ENCODE assay signal across 9 cellular contexts in the genomic region with DNA sequence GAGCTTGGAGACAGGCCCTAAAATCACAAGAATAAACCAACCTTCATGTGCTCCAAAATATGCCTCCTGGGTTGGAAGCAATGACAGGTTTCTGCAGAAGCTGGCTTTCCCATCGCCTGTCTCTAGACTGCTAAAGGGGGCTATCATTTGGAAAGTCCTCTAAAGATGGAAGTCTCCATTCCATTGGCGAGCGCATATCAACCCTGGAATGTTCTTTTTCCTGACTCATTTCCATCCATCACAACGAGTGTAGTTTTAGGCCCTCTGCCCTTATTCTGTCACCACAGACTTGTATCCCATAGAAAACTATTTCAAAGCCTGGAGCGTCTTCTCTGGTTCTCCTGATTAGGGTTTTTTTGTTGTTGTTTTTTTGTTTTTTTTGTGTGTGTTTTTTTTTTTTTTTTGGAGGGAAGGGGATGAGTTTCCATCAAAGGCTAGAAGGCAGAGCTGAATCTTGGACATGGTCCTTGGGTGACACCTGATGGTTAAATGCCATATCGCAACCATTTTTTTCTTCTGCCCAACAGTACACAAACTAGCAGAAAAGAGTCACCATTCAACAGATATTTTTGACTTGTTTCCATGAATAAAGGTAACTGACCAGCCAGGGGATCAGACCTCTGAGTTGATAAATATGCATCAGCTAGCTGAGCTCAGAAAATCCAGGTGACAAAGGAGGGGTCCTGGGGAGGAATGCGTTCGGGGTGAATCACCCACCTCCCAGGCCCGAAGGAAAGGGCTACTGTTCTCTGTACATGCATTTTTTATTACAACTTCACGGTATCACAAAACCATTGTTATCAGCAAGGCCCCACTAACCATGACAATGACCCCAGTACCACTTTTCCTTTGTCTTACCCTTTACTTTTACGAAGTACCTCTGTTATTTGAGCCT. TPM values are rescaled to one million over a fixed set of nuclear protein-coding genes. Genes with fewer than 3 reads are reported as not detected.
DNase-seq lines count a peak whose midpoint lies in the region; ATAC-seq and TF ChIP-seq lines count a peak whose summit lies in the region.
"Had no signal": no experiment of that assay in that cellular context is flagged by ENCODE, and none has a peak within 500 bp of the region (broad histone marks: within the 10 kb centered on the region; RNA-seq: fewer than 3 reads in every experiment).

No MANE protein-coding gene starts in this region.

- H3K9ac ChIP-seq in IMR-90 (ENCODE audit: low read depth, low read length): no peak overlapping the region

- H2BK15ac ChIP-seq in IMR-90 (ENCODE audit: low read depth, low read length): peak overlapping the region; percentile 20; the same call in 1 of the 3 replicates

- no peak overlapping the region for H3K27ac ChIP-seq in IMR-90 (ENCODE audit: insufficient read depth, low read length)
- no peak overlapping the region for H3K27ac ChIP-seq in Peyer's patch

- no peaks in the 10 kb centered on the region for H3K36me3 Mint-ChIP-seq in nephron (ENCODE audit: low read depth)
- H3K36me3 Mint-ChIP-seq: CD4-positive, alpha-beta memory T cell had no signal

- no peaks in the 10 kb centered on the region for H3K36me3 ChIP-seq in IMR-90 (ENCODE audit: control insufficient read depth, insufficient read depth, low read length)
- H3K36me3 ChIP-seq in Peyer's patch: no peaks in the 10 kb centered on the region

- peaks cover 27% of the 10 kb centered on the region for H3K9me1 ChIP-seq in IMR-90 (ENCODE audit: insufficient read depth, low read length)

- peak overlapping the region; percentile 68 for H4K91ac ChIP-seq in IMR-90 (ENCODE audit: insufficient read depth, low read depth, low read length)

- H4K5ac ChIP-seq in IMR-90 (ENCODE audit: low read depth, low read length): peak overlapping the region; percentile 6; the same call in 1 of the 2 replicates

- H2AK9ac ChIP-seq in IMR-90 (replicated peaks; ENCODE audit: low read depth, low read length, poor library complexity): no peak overlapping the region

- peaks cover 40% of the 10 kb centered on the region for H3K27me3 Mint-ChIP-seq in nephron (ENCODE audit: low read depth)

- H2AK5ac ChIP-seq in IMR-90 (ENCODE audit: low read depth, low read length): peak overlapping the region; percentile 89

- BruUV-seq in IMR-90 (replicated peaks; lab: Mats Ljungman, UMichigan): no TSS peak

- H3K4me2 ChIP-seq in IMR-90 (ENCODE audit: low read depth, low read length): no peak overlapping the region

- H3K9me3 ChIP-seq in IMR-90 (ENCODE audit: control insufficient read depth, insufficient read depth, low read length) (no peaks in the 10 kb centered on the region), Peyer's patch (no peaks in the 10 kb centered on the region)

- peak overlapping the region; percentile 67 to 77; a peak in 3 of 4 replicates for H4K8ac ChIP-seq in IMR-90 (ENCODE audit: low read depth in 2 of 2, low read length in 2 of 2)

- H3K4me1 ChIP-seq in IMR-90 (ENCODE audit: control insufficient read depth, insufficient read depth, low read length) (peaks cover 20% of the 10 kb centered on the region), Peyer's patch (no peaks in the 10 kb centered on the region)

- intact Hi-C loops in IMR-90 (cut with micrococcal nuclease): loop anchor here (1.0 to 10.0 kb wide), 3 partner anchors 62 to 961 kb away; no protein-coding TSS in a partner anchor

- 0% methylated on average over 1 of the region's 11 CpGs; no CpG with 5 or more reads in 1 of the 2 experiments for WGBS in IMR-90 (ENCODE audit: extremely low coverage in 2 of 2, insufficient read length in 1 of 2), 2 experiments

- peak overlapping the region; percentile 67 for H3K14ac ChIP-seq in IMR-90 (replicated peaks; ENCODE audit: low read depth, low read length)

- dilution Hi-C loops in IMR-90 (cut with HindIII; ENCODE audit: low sequenced_read_pairs, unreplicated experiment): no loop called here

- H3K9me3 Mint-ChIP-seq in nephron: no peaks in the 10 kb centered on the region
- H3K9me3 Mint-ChIP-seq: CD4-positive, alpha-beta memory T cell had no signal

- peak overlapping the region; percentile 16; the same call in 1 of the 2 replicates for H3K23ac ChIP-seq in IMR-90 (ENCODE audit: low read depth, low read length)

- H3K79me1 ChIP-seq in IMR-90 (ENCODE audit: low read depth in 1 of 2, low read length in 2 of 2): no peaks in the 10 kb centered on the region

- no peaks in the 10 kb centered on the region for H4K20me1 ChIP-seq in IMR-90 (ENCODE audit: insufficient read depth, low read length)

- peak overlapping the region; percentile 74 for H2BK120ac ChIP-seq in IMR-90 (ENCODE audit: low read depth, low read length)

- TF ChIP-seq POLR2A in IMR-90 (IDR thresholded peaks at IDR 0.05; ENCODE audit: low read depth, low read length) (no peak), Peyer's patch (IDR thresholded peaks at IDR 0.05) (no peak)

- ATAC-seq in IMR-90 (ENCODE audit: low read depth): peak; percentile 44
- peak; percentile 66 for ATAC-seq in esophagus mucosa
- no peak for ATAC-seq in GM18517 (IDR thresholded peaks at IDR 0.05; ENCODE audit: unreplicated experiment)

- H3K4me1 Mint-ChIP-seq in nephron: peaks cover 18% of the 10 kb centered on the region
- H3K4me1 Mint-ChIP-seq: CD4-positive, alpha-beta memory T cell had no signal

- TF ChIP-seq CTCF in IMR-90 (conservative IDR thresholded peaks at IDR 0.05; ENCODE audit: low read depth, low read length) (peak; percentile 79), Peyer's patch (IDR thresholded peaks at IDR 0.05) (peak; percentile 25 to 71 (median 58)), nephron (IDR thresholded peaks at IDR 0.05; ENCODE audit: unreplicated experiment in 3 of 3) (peak; percentile 68 to 75 (median 69))

- H2BK5ac ChIP-seq in IMR-90 (ENCODE audit: low read depth, low read length, poor library complexity, severe bottlenecking): peak overlapping the region; percentile 4

- CTCF ChIA-PET in IMR-90 (lab: Yijun Ruan, JAX): interaction anchor here (1.0 to 2.4 kb wide), 6 partner anchors 14 to 229 kb away, joined by 3 to 10 read pairs (median 4); no protein-coding TSS in a partner anchor

- no peak overlapping the region for H3K18ac ChIP-seq in IMR-90 (ENCODE audit: low read depth, low read length)

- H3K4me3 ChIP-seq in IMR-90 (ENCODE audit: insufficient read depth, low read depth, low read length) (no peak overlapping the region), Peyer's patch (no peak overlapping the region)

- DNase-seq in NCI-H2081 (lab: John Stamatoyannopoulos, UW) (peak; percentile 47 to 50), NCI-H2081 treated with DMSO at 0.1 percent for 48 hours (lab: John Stamatoyannopoulos, UW) (no peak), IMR-90 (peak; percentile 71), Peyer's patch (no peak), activated T-cell treated with anti-CD3 and anti-CD28 coated beads for 4 hours (no peak)

- peak overlapping the region; percentile 42; the same call in 1 of the 2 replicates for H3K4ac ChIP-seq in IMR-90 (ENCODE audit: low read depth, low read length)

- POLR2A ChIA-PET in IMR-90 (lab: Charles Lee; ENCODE audit: unreplicated experiment): interaction anchor here (0.6 kb wide), 2 partner anchors 16 to 231 kb away, joined by 3 read pairs; no protein-coding TSS in a partner anchor

- no peak overlapping the region for H3K4me3 Mint-ChIP-seq in nephron
- H3K4me3 Mint-ChIP-seq: CD4-positive, alpha-beta memory T cell had no signal

- H2BK20ac ChIP-seq in IMR-90 (ENCODE audit: low read depth, low read length): peak overlapping the region; percentile 83; the same call in 1 of the 2 replicates

- peaks cover 3% of the 10 kb centered on the region; the same call in 1 of the 2 replicates for H3K27me3 ChIP-seq in IMR-90 (ENCODE audit: control insufficient read depth, insufficient read depth, low read length)
- no peaks in the 10 kb centered on the region for H3K27me3 ChIP-seq in Peyer's patch

- peak overlapping the region; percentile 25 for H2AFZ ChIP-seq in IMR-90 (replicated peaks; ENCODE audit: low read length, poor library complexity)

- peak overlapping the region in 2 of 3 experiments; percentile 16 to 29 for H3K27ac Mint-ChIP-seq in nephron
- H3K27ac Mint-ChIP-seq: CD4-positive, alpha-beta memory T cell had no signal

- in situ Hi-C loops in IMR-90 (cut with MboI; ENCODE audit: low sequenced_read_pairs): no loop called here

- H3K56ac ChIP-seq in IMR-90 (ENCODE audit: extremely low read depth, insufficient read depth, low read length): 0 out of 2 replicates have a peak overlapping the region, but pooled peaks have one; percentile 24

- TF ChIP-seq RAD21 in IMR-90 (IDR thresholded peaks at IDR 0.05; ENCODE audit: low read length): peak; percentile 78

TF ChIP-seq in IMR-90, 13 proteins besides CTCF, POLR2A, EP300 and RAD21:
- TF ChIP-seq CEBPB (IDR thresholded peaks at IDR 0.05; ENCODE audit: low read depth, low read length) (no peak), MXI1 (IDR thresholded peaks at IDR 0.05; ENCODE audit: borderline replicate concordance, low read depth, low read length) (no peak), SMC3 (IDR thresholded peaks at IDR 0.05; ENCODE audit: low read depth, low read length) (peak; percentile 63; the same call in 1 of the 2 replicates), RCOR1 (IDR thresholded peaks at IDR 0.05; ENCODE audit: insufficient replicate concordance, low read length) (no peak), ELK1 (IDR thresholded peaks at IDR 0.05; ENCODE audit: borderline replicate concordance, low read depth, low read length) (no peak)
TF ChIP-seq in IMR-90: peak in this region for 1.

RNA-seq across cellular contexts. Expression of gene KCNA5, which starts 40.5 kb away (rescaled TPM):
- total RNA-seq in IMR-90 (2012; rRNA removed) (not detected in 2 replicates), Peyer's patch (under 1 TPM in 1 of 4 donors, not detected in 3; 0.38 TPM), esophagus mucosa (not detected)
- polyA plus RNA-seq in IMR-90 (2012; rRNA removed): not detected in 2 replicates
- not detected in 2 replicates for polyA plus RNA-seq in IMR-90 (2012; cell fraction: cytosol; rRNA removed)
- polyA plus RNA-seq in IMR-90 (2012; cell fraction: nucleus; rRNA removed; ENCODE audit: low replicate concordance): not detected in 2 replicates
- total RNA-seq: CD4-positive, alpha-beta memory T cell had no signal
- polyA plus RNA-seq: CD4-positive, alpha-beta memory T cell had no signal

Comparison
In these comparisons a context has a peak if more than half of its experiments do, and no peak if none do; other contexts are left out.
1. DNase-seq: peak in NCI-H2081 (2 of 2) and IMR-90 (single experiment); none in NCI-H2081 treated with DMSO at 0.1 percent for 48 hours (single experiment), Peyer's patch (0 of 3) and activated T-cell treated with anti-CD3 and anti-CD28 coated beads for 4 hours (single experiment).
2. Peak in every context shown above with its lines, with median percentiles within 50 percentile points of each other: CTCF ChIP-seq.